1 cellular context compared by ENCODE assay signal in genomic region chr7:102973096-102973802, GRCh38.
TF ChIP-seq lines count a peak whose summit lies in the region.

No MANE protein-coding gene starts in this region.

TF ChIP-seq in K562, 482 proteins besides CTCF, POLR2A, EP300 and RAD21 (continued from another document and continues in another):
- TF ChIP-seq CHAMP1 (IDR thresholded peaks at IDR 0.05) (peak; percentile 88), SUPT5H (IDR thresholded peaks at IDR 0.05) (peak; percentile 90), CBX1 (IDR thresholded peaks at IDR 0.05; ENCODE audit: low read depth) (peak; percentile 86), ZNF24 (IDR thresholded peaks at IDR 0.05) (peak; percentile 71), VEZF1 (CRISPR knock-in tag; IDR thresholded peaks at IDR 0.05) (peak; percentile 41; the same call in 1 of the 2 replicates), ATF1 (CRISPR knock-in tag; IDR thresholded peaks at IDR 0.05) (no peak), ATF1 (tag; IDR thresholded peaks at IDR 0.05) (peak; percentile 88), ZNF668 (CRISPR knock-in tag; IDR thresholded peaks at IDR 0.05) (no peak), PTRF (tag; IDR thresholded peaks at IDR 0.05) (no peak), TRIM28 (IDR thresholded peaks at IDR 0.05) (0 out of 2 replicates have a peak, but pooled peaks have one; percentile 61), GTF2E2 (tag; IDR thresholded peaks at IDR 0.05) (peak; percentile 97), ZNF212 (CRISPR knock-in tag; IDR thresholded peaks at IDR 0.05) (no peak), HDAC1 (IDR thresholded peaks at IDR 0.05) (peak in 1 of 2 experiments; percentile 81; a peak in 2 of 4 replicates), CREB3L1 (IDR thresholded peaks at IDR 0.05; ENCODE audit: borderline replicate concordance, low read depth) (peak; percentile 90; the same call in 1 of the 2 replicates), EGR1 (conservative IDR thresholded peaks at IDR 0.05) (no peak), MYNN (IDR thresholded peaks at IDR 0.05) (no peak), MYNN (CRISPR knock-in tag; IDR thresholded peaks at IDR 0.05) (no peak), TFAM (CRISPR knock-in tag; conservative IDR thresholded peaks at IDR 0.05) (no peak), RBFOX2 (IDR thresholded peaks at IDR 0.05; ENCODE audit: low read depth, low read length) (peak; percentile 85), YY1 (IDR thresholded peaks at IDR 0.05; ENCODE audit: borderline replicate concordance in 1 of 3, control insufficient read depth in 1 of 3, extremely low read depth in 1 of 3, insufficient read depth in 3 of 3, insufficient read length in 1 of 3, insufficient replicate concordance in 2 of 3, low read depth in 1 of 3, low read length in 2 of 3) (peak; percentile 65 to 96 (median 88)), SMARCE1 (IDR thresholded peaks at IDR 0.05) (peak; percentile 77), TCF7 (IDR thresholded peaks at IDR 0.05; ENCODE audit: borderline replicate concordance) (no peak), ZNF232 (CRISPR knock-in tag; IDR thresholded peaks at IDR 0.05) (peak; percentile 52; the same call in 1 of the 2 replicates), MLLT1 (IDR thresholded peaks at IDR 0.05) (peak; percentile 92 to 93), NCOA2 (IDR thresholded peaks at IDR 0.05; ENCODE audit: partially characterized antibody in 2 of 2) (no peak), ZBED1 (IDR thresholded peaks at IDR 0.05) (0 out of 2 replicates have a peak, but pooled peaks have one; percentile 58), ATF4 (CRISPR knock-in tag; IDR thresholded peaks at IDR 0.05) (peak; percentile 87), HDAC3 (IDR thresholded peaks at IDR 0.05; ENCODE audit: borderline replicate concordance, partially characterized antibody) (peak; percentile 59), LCOR (CRISPR knock-in tag; IDR thresholded peaks at IDR 0.05) (peak; percentile 88), TFAP4 (CRISPR knock-in tag; IDR thresholded peaks at IDR 0.05; ENCODE audit: borderline replicate concordance) (peak; percentile 82; the same call in 1 of the 2 replicates), NKRF (IDR thresholded peaks at IDR 0.05; ENCODE audit: borderline replicate concordance) (0 out of 2 replicates have a peak, but pooled peaks have one; percentile 16), EWSR1 (IDR thresholded peaks at IDR 0.05; ENCODE audit: borderline replicate concordance, low read depth, partially characterized antibody) (no peak), THAP7 (CRISPR knock-in tag; IDR thresholded peaks at IDR 0.05) (0 out of 2 replicates have a peak, but pooled peaks have one; percentile 15), ATF2 (CRISPR knock-in tag; IDR thresholded peaks at IDR 0.05) (no peak), ZNF316 (IDR thresholded peaks at IDR 0.05) (peak; percentile 99), CBX3 (IDR thresholded peaks at IDR 0.05; ENCODE audit: borderline replicate concordance in 1 of 2, low read length in 2 of 2) (peak in 1 of 2 experiments; percentile 94; a peak in 2 of 3 replicates), BRD9 (IDR thresholded peaks at IDR 0.05; ENCODE audit: low read depth, partially characterized antibody) (peak; percentile 88), TCFL5 (CRISPR knock-in tag; conservative IDR thresholded peaks at IDR 0.05) (no peak), REST (CRISPR knock-in tag; IDR thresholded peaks at IDR 0.05; ENCODE audit: low read depth) (peak; percentile 29; the same call in 1 of the 2 replicates), ZNF146 (CRISPR knock-in tag; IDR thresholded peaks at IDR 0.05; ENCODE audit: unreplicated experiment) (peak; percentile 6), STAT5A (IDR thresholded peaks at IDR 0.05; ENCODE audit: borderline replicate concordance, low read length) (peak; percentile 55; the same call in 1 of the 2 replicates), PREB (CRISPR knock-in tag; IDR thresholded peaks at IDR 0.05) (no peak)
